Comparison of ENCODE assay signal across 6 cellular contexts in the genomic region with DNA sequence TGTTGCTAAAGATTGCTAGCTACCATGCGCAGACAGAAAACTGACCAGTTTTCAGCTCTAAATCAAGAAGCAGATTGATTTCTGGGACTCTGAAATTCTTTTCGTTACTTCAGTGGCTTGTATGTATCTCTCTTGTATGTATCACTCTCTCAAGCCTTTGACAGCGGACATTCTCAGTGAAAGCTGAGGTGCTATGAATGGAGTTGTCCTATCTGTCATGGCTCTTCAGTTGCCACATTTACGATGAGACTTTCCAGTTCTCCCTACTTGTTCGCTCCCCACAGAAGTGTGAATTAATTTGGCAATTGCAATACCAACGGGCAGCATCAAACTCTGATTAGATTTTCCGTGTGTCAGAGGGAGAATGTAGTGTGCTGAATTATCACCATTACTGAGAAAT.
"Had no signal": no experiment of that assay in that cellular context is flagged by ENCODE, and none has a peak within 500 bp of the region (broad histone marks: within the 10 kb centered on the region; RNA-seq: fewer than 3 reads in every experiment).

No MANE protein-coding gene starts in this region.

- H3K9ac ChIP-seq: GM23248 had no signal

- H3K4me3 ChIP-seq: GM23248 had no signal

- ATAC-seq: HepG2 had no signal

- H3K4me1 Mint-ChIP-seq: H9, IgD-negative memory B cell had no signal

- H3K9me3 Mint-ChIP-seq: H9 had no signal

- H3K27ac ChIP-seq: GM23248, HL-60 had no signal

- H3K4me3 Mint-ChIP-seq: H9, IgD-negative memory B cell had no signal

- H3K27ac Mint-ChIP-seq: H9, IgD-negative memory B cell had no signal

- H3K27me3 Mint-ChIP-seq: IgD-negative memory B cell had no signal

- DNase-seq: GM23248, H9, HCEC 1CT had no signal

- H2AFZ ChIP-seq: GM23248 had no signal
